8 cellular contexts compared by ENCODE assay signal in the genomic region with DNA sequence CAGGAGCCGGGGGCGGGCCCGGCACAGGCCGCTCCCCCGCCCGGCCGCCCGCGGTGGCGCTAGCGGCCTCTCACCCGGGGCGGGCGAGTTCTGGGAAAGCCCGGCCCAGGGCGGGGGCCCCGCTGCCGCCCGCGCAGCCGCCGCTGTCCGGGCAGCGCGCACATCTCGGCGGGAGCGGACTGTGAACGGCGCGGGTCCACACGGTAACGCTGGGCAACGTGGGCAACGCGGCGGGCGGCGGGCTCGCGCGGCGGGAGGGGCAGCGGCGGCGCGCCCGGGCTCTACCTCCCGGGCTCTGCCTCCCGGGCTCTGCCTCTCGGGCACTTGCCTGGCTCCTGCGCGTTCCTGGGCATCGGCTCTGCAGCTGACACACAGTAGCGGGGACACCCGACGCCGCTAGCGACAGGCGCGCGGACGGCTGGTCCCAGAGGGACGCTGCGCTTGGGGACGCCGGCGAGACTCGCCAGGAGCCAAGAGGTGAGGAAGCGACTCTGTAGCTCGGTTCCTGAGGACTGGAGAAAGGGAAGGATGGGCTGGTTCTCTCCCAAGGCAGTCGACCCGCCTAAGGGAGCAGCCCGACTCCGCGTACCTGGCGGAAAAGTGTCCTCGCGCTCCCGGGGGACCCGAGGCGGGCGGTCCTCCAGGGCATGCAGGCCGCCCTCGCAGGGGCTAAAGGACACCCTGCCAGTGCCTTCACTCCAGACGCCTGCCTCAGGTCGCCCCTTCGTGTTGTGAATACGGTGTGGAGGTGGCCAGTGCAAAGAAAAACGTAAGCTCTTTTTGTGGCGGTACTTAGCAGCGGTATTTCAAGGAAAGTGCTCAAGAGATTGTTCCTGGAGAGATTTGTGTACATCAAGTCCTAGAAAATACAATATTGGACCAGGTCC. TPM values are rescaled to one million over a fixed set of nuclear protein-coding genes. Genes with fewer than 3 reads are reported as not detected.
DNase-seq lines count a peak whose midpoint lies in the region; ATAC-seq and TF ChIP-seq lines count a peak whose summit lies in the region.

A gene (plus strand): TSS at position 150 of the 887 bp plus-strand sequence. CDS start 37,116 bp downstream, outside the sequence.

- ATAC-seq in GM21381 (IDR thresholded peaks at IDR 0.05; ENCODE audit: unreplicated experiment) = peak; percentile 74

- H3K4me1 Mint-ChIP-seq in brain = peaks cover 56% of the 10 kb centered on the region

- H3K9me3 Mint-ChIP-seq in brain = peaks cover 0 to 8% (median 0%) of the 10 kb centered on the region in 5 experiments

- no peaks in the 10 kb centered on the region for H3K36me3 ChIP-seq in skeletal muscle satellite cell (ENCODE audit: insufficient read depth, low read length)

- peak within 1 kb of the TSS; percentile 72 for H3K9ac ChIP-seq in skeletal muscle satellite cell (ENCODE audit: low read depth, low read length)

- peak within 1 kb of the TSS; percentile 86 to 96 (median 89) for H3K4me3 Mint-ChIP-seq in brain

- H3K27me3 ChIP-seq in skeletal muscle satellite cell (ENCODE audit: control insufficient read depth, insufficient read depth, low read length) = no peaks in the 10 kb centered on the region

- DNase-seq in COLO668 (lab: John Stamatoyannopoulos, UW; ENCODE audit: unreplicated experiment) = peak; percentile 77
- DNase-seq in NCI-H2171 (lab: John Stamatoyannopoulos, UW) = peak; percentile 37
- peak; percentile 79 for DNase-seq in iPS-NIHi11 (ENCODE audit: low spot score)
- DNase-seq in inferior parietal cortex (ENCODE audit: extremely low spot score) = no peak
- DNase-seq in T-helper 9 cell = no peak

- H3K4me3 ChIP-seq in skeletal muscle satellite cell (ENCODE audit: low read length) = peak within 1 kb of the TSS; percentile 88

- peaks cover 5% of the 10 kb centered on the region for H3K36me3 Mint-ChIP-seq in brain

- H3K27me3 Mint-ChIP-seq in brain = peaks cover 29% of the 10 kb centered on the region

- H3K4me1 ChIP-seq in skeletal muscle satellite cell (ENCODE audit: control insufficient read depth, insufficient read depth, low read length) = peaks cover 42% of the 10 kb centered on the region

- H3K4me2 ChIP-seq in skeletal muscle satellite cell (ENCODE audit: low read length) = peak within 1 kb of the TSS; percentile 98

- TF ChIP-seq CTCF in brain (conservative IDR thresholded peaks at IDR 0.05) = no peak

- H3K9me3 ChIP-seq in skeletal muscle satellite cell (replicated peaks; ENCODE audit: low read length) = no peaks in the 10 kb centered on the region

- peak within 1 kb of the TSS; percentile 76 to 93 (median 89) for H3K27ac Mint-ChIP-seq in brain

RNA-seq across cellular contexts. Expression of the gene that starts here (rescaled TPM):
- polyA plus RNA-seq in brain (ENCODE audit: insufficient read depth, low read depth, low replicate concordance) = 2.7 TPM
- 1.5 and 2.6 TPM in 2 replicates for total RNA-seq in skeletal muscle satellite cell (2012; rRNA removed)

Comparison
In these comparisons a context has a peak if more than half of its experiments do, and no peak if none do; other contexts are left out.
1. DNase-seq: peak in COLO668 (single experiment), NCI-H2171 (single experiment) and iPS-NIHi11 (single experiment); none in inferior parietal cortex (single experiment) and T-helper 9 cell (single experiment).